ENCODE assay signal across 1 cellular context in genomic region chr3:172203522-172204258, GRCh38.
TF ChIP-seq lines count a peak whose summit lies in the region.

No MANE protein-coding gene starts in this region.

TF ChIP-seq in SK-N-SH, 30 proteins besides CTCF, POLR2A, EP300 and RAD21 (continued from another document):
- TF ChIP-seq ZBTB33 (IDR thresholded peaks at IDR 0.05; ENCODE audit: borderline replicate concordance, low read depth) (no peak), EZH2phosphoT487 (IDR thresholded peaks at IDR 0.05; ENCODE audit: borderline replicate concordance, low read depth) (no peak), FOXM1 (IDR thresholded peaks at IDR 0.05; ENCODE audit: low read depth) (no peak), USF2 (IDR thresholded peaks at IDR 0.05; ENCODE audit: borderline replicate concordance, low read depth, low read length) (no peak), IRF3 (IDR thresholded peaks at IDR 0.05; ENCODE audit: low read depth, low read length) (no peak), FOXJ3 (CRISPR knock-in tag; IDR thresholded peaks at IDR 0.05) (no peak), YY1 (IDR thresholded peaks at IDR 0.05; ENCODE audit: low read depth) (no peak), NFIC (IDR thresholded peaks at IDR 0.05; ENCODE audit: borderline replicate concordance) (no peak), RXRA (IDR thresholded peaks at IDR 0.05; ENCODE audit: borderline replicate concordance, low read depth) (no peak), USF1 (IDR thresholded peaks at IDR 0.05; ENCODE audit: borderline replicate concordance, low read depth) (no peak), TCF12 (IDR thresholded peaks at IDR 0.05) (no peak), CHD2 (IDR thresholded peaks at IDR 0.05; ENCODE audit: low read length, partially characterized antibody) (no peak)
TF ChIP-seq in SK-N-SH: peak in this region for 0.
